ENCODE assay signal across 11 cellular contexts in genomic region chr2:105787376-105788318, GRCh38. TPM values are rescaled to one million over a fixed set of nuclear protein-coding genes. Genes with fewer than 3 reads are reported as not detected.
DNase-seq lines count a peak whose midpoint lies in the region; ATAC-seq, FAIRE-seq and TF ChIP-seq lines count a peak whose summit lies in the region.
"Had no signal": no experiment of that assay in that cellular context is flagged by ENCODE, and none has a peak within 500 bp of the region (broad histone marks: within the 10 kb centered on the region; RNA-seq: fewer than 3 reads in every experiment).

No MANE protein-coding gene starts in this region.

- H3K4me1 Mint-ChIP-seq in astrocyte (ENCODE audit: low read depth, unreplicated experiment), result peaks cover 22% of the 10 kb centered on the region
- peaks cover 85% of the 10 kb centered on the region for H3K4me1 Mint-ChIP-seq in stimulated activated effector memory CD8-positive, alpha-beta T cell treated with anti-CD3 and anti-CD28 coated beads, Interleukin-12 subunit alpha, Interleukin-12 subunit beta, amount 100 ng/mL, for 72 hours
- H3K4me1 Mint-ChIP-seq in Calu3 (ENCODE audit: low read depth, unreplicated experiment), result peaks cover 45% of the 10 kb centered on the region

- H3K9me3 Mint-ChIP-seq in astrocyte (ENCODE audit: unreplicated experiment) (no peaks in the 10 kb centered on the region), Calu3 (ENCODE audit: low read depth, unreplicated experiment) (no peaks in the 10 kb centered on the region)
- H3K9me3 Mint-ChIP-seq in stimulated activated effector memory CD8-positive, alpha-beta T cell treated with anti-CD3 and anti-CD28 coated beads, Interleukin-12 subunit alpha, Interleukin-12 subunit beta, amount 100 ng/mL, for 72 hours, result no peaks in the 10 kb centered on the region
- H3K9me3 Mint-ChIP-seq: HFFc6 had no signal

- H2AFZ ChIP-seq in astrocyte (ENCODE audit: low read depth, low read length), result no peak overlapping the region

- peak; percentile 41 to 77 for DNase-seq in activated CD4-positive, alpha-beta T cell treated with anti-CD3 and anti-CD28 coated beads for 4 hours
- DNase-seq in activated CD4-positive, alpha-beta T cell treated with anti-CD3 and anti-CD28 coated beads for 48 hours, result no peak
- DNase-seq in RPMI7951 (ENCODE audit: low read depth) (peak; percentile 40), astrocyte (ENCODE audit: low read depth) (no peak), Calu3 (no peak)
- no peak for DNase-seq in stimulated activated effector memory CD8-positive, alpha-beta T cell treated with anti-CD3 and anti-CD28 coated beads, Interleukin-12 subunit alpha, Interleukin-12 subunit beta, amount 100 ng/mL, for 72 hours (ENCODE audit: low spot score in 2 of 2)
- DNase-seq: HFFc6, NCI-H69 had no signal

- no peaks in the 10 kb centered on the region for H3K9me3 ChIP-seq in astrocyte (ENCODE audit: insufficient read depth, low read depth, low read length)

- H3K9ac ChIP-seq in astrocyte (ENCODE audit: low read length), result no peak overlapping the region

- peaks cover 86% of the 10 kb centered on the region for H3K79me2 ChIP-seq in astrocyte (ENCODE audit: insufficient read depth, low read length)

- H3K27me3 ChIP-seq in astrocyte (ENCODE audit: insufficient read depth, low read length), result no peaks in the 10 kb centered on the region

- CTCF ChIA-PET in Calu3 (lab: Charles Lee), result interaction anchor here (0.6 kb wide), 1 partner anchor 121 kb away, joined by 3 read pairs; no protein-coding TSS in a partner anchor

- peaks cover 98% of the 10 kb centered on the region for H4K20me1 ChIP-seq in astrocyte (ENCODE audit: insufficient read depth, low read length)

- H3K36me3 ChIP-seq in astrocyte (ENCODE audit: insufficient read depth, low read length), result no peaks in the 10 kb centered on the region

- H3K4me2 ChIP-seq in astrocyte (ENCODE audit: low read length), result no peak overlapping the region

- H3K4me3 Mint-ChIP-seq in astrocyte (ENCODE audit: unreplicated experiment) (no peak overlapping the region), Calu3 (ENCODE audit: low read depth, unreplicated experiment) (no peak overlapping the region)
- H3K4me3 Mint-ChIP-seq in stimulated activated effector memory CD8-positive, alpha-beta T cell treated with anti-CD3 and anti-CD28 coated beads, Interleukin-12 subunit alpha, Interleukin-12 subunit beta, amount 100 ng/mL, for 72 hours, result peak overlapping the region; percentile 46
- H3K4me3 Mint-ChIP-seq: HFFc6 had no signal

- H3K27me3 Mint-ChIP-seq in astrocyte (ENCODE audit: low read depth, unreplicated experiment) (no peaks in the 10 kb centered on the region), Calu3 (ENCODE audit: unreplicated experiment) (no peaks in the 10 kb centered on the region)
- H3K27me3 Mint-ChIP-seq: brain had no signal

- intact Hi-C loops in Calu3 (cut with micrococcal nuclease; ENCODE audit: unreplicated experiment), result no loop called here

- peaks cover 24% of the 10 kb centered on the region for H3K4me1 ChIP-seq in astrocyte (ENCODE audit: insufficient read depth, low read length)

- H3K4me3 ChIP-seq in astrocyte (ENCODE audit: insufficient read depth, low read depth, low read length), result no peak overlapping the region

- no peak for ATAC-seq in stimulated activated effector memory CD8-positive, alpha-beta T cell treated with anti-CD3 and anti-CD28 coated beads, Interleukin-12 subunit alpha, Interleukin-12 subunit beta, amount 100 ng/mL, for 72 hours
- ATAC-seq in HG03280 (IDR thresholded peaks at IDR 0.05; ENCODE audit: unreplicated experiment) (no peak), HG02885 (IDR thresholded peaks at IDR 0.05; ENCODE audit: poor library complexity, unreplicated experiment) (no peak)

- BruUV-seq in Calu3 (replicated peaks; lab: Mats Ljungman, UMichigan), result no TSS peak

- no peak overlapping the region for H3K27ac ChIP-seq in astrocyte (ENCODE audit: low read depth, low read length)

- no peak for FAIRE-seq in astrocyte (lab: Jason Lieb, UNC)

- peak; percentile 7 for TF ChIP-seq CTCF in astrocyte (IDR thresholded peaks at IDR 0.05; ENCODE audit: insufficient read depth, low read depth, low read length)
- no peak for TF ChIP-seq CTCF in Calu3 (IDR thresholded peaks at IDR 0.05; ENCODE audit: unreplicated experiment)

- H3K36me3 Mint-ChIP-seq in astrocyte (ENCODE audit: low read depth, unreplicated experiment) (peaks cover 4% of the 10 kb centered on the region), Calu3 (ENCODE audit: insufficient read depth, unreplicated experiment) (peaks cover 6% of the 10 kb centered on the region)
- H3K36me3 Mint-ChIP-seq in stimulated activated effector memory CD8-positive, alpha-beta T cell treated with anti-CD3 and anti-CD28 coated beads, Interleukin-12 subunit alpha, Interleukin-12 subunit beta, amount 100 ng/mL, for 72 hours, result peaks cover 11% of the 10 kb centered on the region

- H3K27ac Mint-ChIP-seq in astrocyte (ENCODE audit: unreplicated experiment) (no peak overlapping the region), Calu3 (ENCODE audit: unreplicated experiment) (no peak overlapping the region)
- peak overlapping the region; percentile 87 for H3K27ac Mint-ChIP-seq in stimulated activated effector memory CD8-positive, alpha-beta T cell treated with anti-CD3 and anti-CD28 coated beads, Interleukin-12 subunit alpha, Interleukin-12 subunit beta, amount 100 ng/mL, for 72 hours
- H3K27ac Mint-ChIP-seq: HFFc6 had no signal

RNA-seq across cellular contexts. Expression of gene NCK2, which starts 42.9 kb away (rescaled TPM):
- 32.4 and 34.5 TPM in 2 replicates for total RNA-seq in RPMI7951 (2014; rRNA removed; shearing (Covaris generic))
- total RNA-seq in astrocyte (61.6 and 62.9 TPM in 2 replicates), Calu3 (2022) (88.6 and 96.9 TPM in 2 replicates)

Comparison
In these comparisons a context has a peak if more than half of its experiments do, and no peak if none do; other contexts are left out.
1. DNase-seq: peak in activated CD4-positive, alpha-beta T cell treated with anti-CD3 and anti-CD28 coated beads for 4 hours (2 of 2) and RPMI7951 (single experiment); none in activated CD4-positive, alpha-beta T cell treated with anti-CD3 and anti-CD28 coated beads for 48 hours (single experiment), astrocyte (single experiment), stimulated activated effector memory CD8-positive, alpha-beta T cell treated with anti-CD3 and anti-CD28 coated beads, Interleukin-12 subunit alpha, Interleukin-12 subunit beta, amount 100 ng/mL, for 72 hours (0 of 2) and Calu3 (single experiment).